12 cellular contexts compared by ENCODE assay signal in the genomic region with DNA sequence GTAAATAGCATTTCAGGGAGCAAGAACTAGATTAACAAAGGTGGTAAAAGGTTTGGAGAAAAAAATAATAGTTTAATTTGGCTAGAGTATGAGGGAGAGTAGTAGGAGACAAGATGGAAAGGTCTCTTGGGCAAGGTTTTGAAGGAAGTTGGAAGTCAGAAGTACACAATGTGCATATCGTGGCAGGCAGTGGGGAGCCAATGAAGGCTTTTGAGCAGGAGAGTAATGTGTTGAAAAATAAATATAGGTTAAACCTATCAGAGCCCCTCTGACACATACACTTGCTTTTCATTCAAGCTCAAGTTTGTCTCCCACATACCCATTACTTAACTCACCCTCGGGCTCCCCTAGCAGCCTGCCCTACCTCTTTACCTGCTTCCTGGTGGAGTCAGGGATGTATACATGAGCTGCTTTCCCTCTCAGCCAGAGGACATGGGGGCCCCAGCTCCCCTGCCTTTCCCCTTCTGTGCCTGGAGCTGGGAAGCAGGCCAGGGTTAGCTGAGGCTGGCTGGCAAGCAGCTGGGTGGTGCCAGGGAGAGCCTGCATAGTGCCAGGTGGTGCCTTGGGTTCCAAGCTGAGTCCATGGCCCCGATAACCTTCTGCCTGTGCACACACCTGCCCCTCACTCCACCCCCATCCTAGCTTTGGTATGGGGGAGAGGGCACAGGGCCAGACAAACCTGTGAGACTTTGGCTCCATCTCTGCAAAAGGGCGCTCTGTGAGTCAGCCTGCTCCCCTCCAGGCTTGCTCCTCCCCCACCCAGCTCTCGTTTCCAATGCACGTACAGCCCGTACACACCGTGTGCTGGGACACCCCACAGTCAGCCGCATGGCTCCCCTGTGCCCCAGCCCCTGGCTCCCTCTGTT. TPM values are rescaled to one million over a fixed set of nuclear protein-coding genes. Genes with fewer than 3 reads are reported as not detected.
A peak's percentile ranks its signal among the peaks of the same experiment; 100 is the strongest.
DNase-seq lines count a peak whose midpoint lies in the region; ATAC-seq and TF ChIP-seq lines count a peak whose summit lies in the region.
"Had no signal": no experiment of that assay in that cellular context is flagged by ENCODE, and none has a peak within 500 bp of the region (broad histone marks: within the 10 kb centered on the region; RNA-seq: fewer than 3 reads in every experiment).

A gene (plus strand): TSS at position 797 of the 866 bp plus-strand sequence. CDS start 32 bp downstream, at position 829.

- H3K36me3 ChIP-seq in CD4-positive, CD25-positive, alpha-beta regulatory T cell (ENCODE audit: control insufficient read depth, insufficient read depth, low read length) = no peaks in the 10 kb centered on the region
- H3K36me3 ChIP-seq in BE2C = no peaks in the 10 kb centered on the region
- H3K36me3 ChIP-seq: spleen, uterus had no signal

- no peak for ATAC-seq in CD4-positive, CD25-positive, alpha-beta regulatory T cell (ENCODE audit: low read depth in 2 of 2)
- ATAC-seq in central memory CD8-positive, alpha-beta T cell (replicated peaks; ENCODE audit: extremely low read depth, poor library complexity, severe bottlenecking) = no peak
- ATAC-seq in naive B cell (ENCODE audit: low read depth in 2 of 2) = no peak
- ATAC-seq in HG02798 (IDR thresholded peaks at IDR 0.05; ENCODE audit: poor library complexity, unreplicated experiment) = no peak
- no peak for ATAC-seq in GM18517 (IDR thresholded peaks at IDR 0.05; ENCODE audit: unreplicated experiment)

- no peak within 1 kb of the TSS for H3K27ac ChIP-seq in CD4-positive, CD25-positive, alpha-beta regulatory T cell (ENCODE audit: insufficient read depth, low read length, poor library complexity, severe bottlenecking)
- H3K27ac ChIP-seq: spleen, uterus had no signal

- DNase-seq in CD4-positive, CD25-positive, alpha-beta regulatory T cell = no peak
- DNase-seq in NCI-H1092 treated with DMSO at 0.1 percent for 48 hours (lab: John Stamatoyannopoulos, UW) = peak; percentile 90
- no peak for DNase-seq in central memory CD8-positive, alpha-beta T cell (ENCODE audit: low spot score in 2 of 2)
- no peak for DNase-seq in naive B cell
- no peak for DNase-seq in COLO829 (ENCODE audit: low spot score)
- no peak for DNase-seq in BE2C
- DNase-seq: activated naive CD4-positive, alpha-beta T cell treated with anti-CD3 and anti-CD28 coated beads, Interleukin-2, amount 10 ng/mL, durations not matched to agents 7 days and 5 days; spleen had no signal

- peaks cover 0 to 15% (median 4%) of the 10 kb centered on the region in 4 donors for H3K4me1 Mint-ChIP-seq in CD4-positive, CD25-positive, alpha-beta regulatory T cell
- H3K4me1 Mint-ChIP-seq in central memory CD8-positive, alpha-beta T cell = peaks cover 5% of the 10 kb centered on the region
- H3K4me1 Mint-ChIP-seq in naive B cell = peaks cover 17 to 23% (median 18%) of the 10 kb centered on the region in 3 donors

- peaks cover 6% of the 10 kb centered on the region for H3K27me3 ChIP-seq in CD4-positive, CD25-positive, alpha-beta regulatory T cell (ENCODE audit: control insufficient read depth, insufficient read depth, low read length)
- H3K27me3 ChIP-seq in BE2C = no peaks in the 10 kb centered on the region
- H3K27me3 ChIP-seq: uterus had no signal

- peaks cover 0 to 2% (median 0%) of the 10 kb centered on the region in 7 donors for H3K9me3 Mint-ChIP-seq in CD4-positive, CD25-positive, alpha-beta regulatory T cell
- no peaks in the 10 kb centered on the region for H3K9me3 Mint-ChIP-seq in central memory CD8-positive, alpha-beta T cell
- no peaks in the 10 kb centered on the region for H3K9me3 Mint-ChIP-seq in naive B cell
- H3K9me3 Mint-ChIP-seq: activated naive CD4-positive, alpha-beta T cell treated with anti-CD3 and anti-CD28 coated beads, Interleukin-2, amount 10 ng/mL, durations not matched to agents 7 days and 5 days had no signal

- no peak within 1 kb of the TSS for H3K27ac Mint-ChIP-seq in CD4-positive, CD25-positive, alpha-beta regulatory T cell
- no peak within 1 kb of the TSS for H3K27ac Mint-ChIP-seq in central memory CD8-positive, alpha-beta T cell (ENCODE audit: low read depth)
- H3K27ac Mint-ChIP-seq in naive B cell = peak within 1 kb of the TSS in 3 of 6 donors; percentile 52 to 78 (median 77)
- H3K27ac Mint-ChIP-seq: activated naive CD4-positive, alpha-beta T cell treated with anti-CD3 and anti-CD28 coated beads, Interleukin-2, amount 10 ng/mL, durations not matched to agents 7 days and 5 days had no signal

- peak within 1 kb of the TSS in 3 of 4 donors; percentile 12 to 30 (median 26) for H3K4me3 Mint-ChIP-seq in CD4-positive, CD25-positive, alpha-beta regulatory T cell
- peak within 1 kb of the TSS; percentile 45 for H3K4me3 Mint-ChIP-seq in central memory CD8-positive, alpha-beta T cell
- peak within 1 kb of the TSS; percentile 16 to 85 (median 61) for H3K4me3 Mint-ChIP-seq in naive B cell
- H3K4me3 Mint-ChIP-seq: activated naive CD4-positive, alpha-beta T cell treated with anti-CD3 and anti-CD28 coated beads, Interleukin-2, amount 10 ng/mL, durations not matched to agents 7 days and 5 days had no signal

- peaks cover 38% of the 10 kb centered on the region for H3K27me3 Mint-ChIP-seq in CD4-positive, CD25-positive, alpha-beta regulatory T cell
- H3K27me3 Mint-ChIP-seq in central memory CD8-positive, alpha-beta T cell = peaks cover 21% of the 10 kb centered on the region
- H3K27me3 Mint-ChIP-seq in naive B cell = peaks cover 0 to 18% (median 13%) of the 10 kb centered on the region in 3 donors

- no peaks in the 10 kb centered on the region for H3K9me3 ChIP-seq in CD4-positive, CD25-positive, alpha-beta regulatory T cell (ENCODE audit: control insufficient read depth in 2 of 2, low read length in 2 of 2)
- H3K9me3 ChIP-seq in BE2C = no peaks in the 10 kb centered on the region
- H3K9me3 ChIP-seq: spleen, uterus had no signal

- H3K4me3 ChIP-seq in CD4-positive, CD25-positive, alpha-beta regulatory T cell (ENCODE audit: low read depth, low read length) = no peak within 1 kb of the TSS
- H3K4me3 ChIP-seq in BE2C (ENCODE audit: low read depth, low read length) = no peak within 1 kb of the TSS
- H3K4me3 ChIP-seq: uterus had no signal

- no peaks in the 10 kb centered on the region for H3K36me3 Mint-ChIP-seq in CD4-positive, CD25-positive, alpha-beta regulatory T cell
- peaks cover 2% of the 10 kb centered on the region for H3K36me3 Mint-ChIP-seq in central memory CD8-positive, alpha-beta T cell (ENCODE audit: insufficient read depth)
- no peaks in the 10 kb centered on the region for H3K36me3 Mint-ChIP-seq in naive B cell
- H3K36me3 Mint-ChIP-seq: activated naive CD4-positive, alpha-beta T cell treated with anti-CD3 and anti-CD28 coated beads, Interleukin-2, amount 10 ng/mL, durations not matched to agents 7 days and 5 days had no signal

- no peak for TF ChIP-seq CTCF in BE2C (IDR thresholded peaks at IDR 0.05; ENCODE audit: low read depth, low read length)

- peaks cover 11% of the 10 kb centered on the region for H3K4me1 ChIP-seq in CD4-positive, CD25-positive, alpha-beta regulatory T cell (ENCODE audit: control insufficient read depth, insufficient read depth, low read length, poor library complexity, severe bottlenecking)
- no peaks in the 10 kb centered on the region for H3K4me1 ChIP-seq in BE2C
- H3K4me1 ChIP-seq: uterus had no signal

RNA-seq across cellular contexts. Expression of the gene that starts here (rescaled TPM):
- total RNA-seq in CD4-positive, CD25-positive, alpha-beta regulatory T cell = not detected
- under 1 TPM in 1 of 4 donors, not detected in 3; 0.48 TPM for polyA plus RNA-seq in CD4-positive, CD25-positive, alpha-beta regulatory T cell
- not detected for polyA plus RNA-seq in naive B cell (ENCODE audit: low read depth in 6 of 6)
- not detected for polyA plus RNA-seq in BE2C (2012; ENCODE audit: insufficient read depth, insufficient read length, low read depth)
- total RNA-seq: glomerular endothelial cell, spleen had no signal
